ENCODE assay signal across 1 cellular context in genomic region chr7:92560602-92561001, GRCh38.
TF ChIP-seq lines count a peak whose summit lies in the region.

No MANE protein-coding gene starts in this region.

TF ChIP-seq in IMR-90, 13 proteins besides CTCF, POLR2A, EP300 and RAD21:
- TF ChIP-seq NFE2L2 (IDR thresholded peaks at IDR 0.05; ENCODE audit: low read depth, low read length), result no peak
- TF ChIP-seq RFX5 (IDR thresholded peaks at IDR 0.05; ENCODE audit: low read depth, low read length), result no peak
- TF ChIP-seq CHD1 (IDR thresholded peaks at IDR 0.05; ENCODE audit: low read depth, low read length), result no peak
- TF ChIP-seq BHLHE40 (IDR thresholded peaks at IDR 0.05; ENCODE audit: low read depth, low read length), result no peak
- TF ChIP-seq MAZ (IDR thresholded peaks at IDR 0.05; ENCODE audit: borderline replicate concordance, low read depth, low read length), result no peak
- TF ChIP-seq MXI1 (IDR thresholded peaks at IDR 0.05; ENCODE audit: borderline replicate concordance, low read depth, low read length), result no peak
- TF ChIP-seq USF2 (IDR thresholded peaks at IDR 0.05; ENCODE audit: low read depth, low read length), result no peak
- no peak for TF ChIP-seq ELK1 (IDR thresholded peaks at IDR 0.05; ENCODE audit: borderline replicate concordance, low read depth, low read length)
- no peak for TF ChIP-seq MAFK (IDR thresholded peaks at IDR 0.05; ENCODE audit: low read depth, low read length)
- no peak for TF ChIP-seq RCOR1 (IDR thresholded peaks at IDR 0.05; ENCODE audit: insufficient replicate concordance, low read length)
- no peak for TF ChIP-seq CEBPB (IDR thresholded peaks at IDR 0.05; ENCODE audit: low read depth, low read length)
